Comparison of ENCODE assay signal across 8 cellular contexts in the genomic region with DNA sequence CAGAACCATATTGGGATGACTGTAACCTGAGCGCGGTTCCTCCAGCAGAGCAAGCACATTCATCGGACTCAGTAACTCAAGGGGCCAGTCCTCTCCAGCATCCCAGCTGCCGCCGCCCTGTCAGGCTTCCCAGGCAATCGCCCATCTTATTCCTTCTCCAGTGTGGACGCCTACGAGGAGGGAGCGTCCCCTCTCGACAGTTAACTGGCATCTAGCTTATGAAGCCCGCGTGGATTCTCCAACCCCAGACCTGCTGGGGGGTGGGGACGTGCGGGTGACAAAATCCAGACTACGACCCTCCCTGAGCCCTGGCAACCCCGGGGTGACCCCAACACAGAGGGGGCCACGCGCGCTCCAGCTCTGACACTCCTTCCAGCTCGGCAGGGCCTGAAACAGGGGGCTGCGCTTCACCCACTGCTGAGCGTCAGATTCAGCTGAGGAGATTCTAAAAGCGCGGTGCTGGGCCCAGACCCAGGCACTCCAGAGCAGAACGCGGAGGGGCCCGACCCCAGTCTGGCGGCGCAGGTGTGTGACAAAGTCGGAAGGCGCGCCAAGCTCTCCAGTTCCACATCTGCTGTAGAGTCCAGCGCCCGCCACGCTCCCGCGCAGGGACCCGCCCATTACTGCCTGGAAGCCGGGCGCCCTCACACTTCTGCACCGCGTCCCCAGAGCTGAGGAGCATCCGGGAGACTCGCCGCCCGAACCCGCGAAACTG. TPM values are rescaled to one million over a fixed set of nuclear protein-coding genes. Genes with fewer than 3 reads are reported as not detected.
A peak's percentile ranks its signal among the peaks of the same experiment; 100 is the strongest.
DNase-seq lines count a peak whose midpoint lies in the region; ATAC-seq and TF ChIP-seq lines count a peak whose summit lies in the region.

No MANE protein-coding gene starts in this region.

- intact Hi-C loops in esophagus squamous epithelium (cut with DNase I) (no loop called here), tibial artery (cut with DNase I; ENCODE audit: low total_unique reads) (loop anchor here (10.0 kb wide), 1 partner anchor 293 kb away; no protein-coding TSS in a partner anchor)

- TF ChIP-seq POLR2A in esophagus squamous epithelium (IDR thresholded peaks at IDR 0.05) = peak in 1 of 4 donors; percentile 43

- H3K36me3 ChIP-seq in WERI-Rb-1 (no peaks in the 10 kb centered on the region), esophagus squamous epithelium (no peaks in the 10 kb centered on the region), mucosa of stomach (ENCODE audit: control insufficient read depth, insufficient read depth, low read length) (no peaks in the 10 kb centered on the region), tibial artery (no peaks in the 10 kb centered on the region)

- H3K27me3 ChIP-seq in WERI-Rb-1 (ENCODE audit: insufficient read depth, low read depth, severe bottlenecking) = no peaks in the 10 kb centered on the region
- no peaks in the 10 kb centered on the region for H3K27me3 ChIP-seq in esophagus squamous epithelium
- H3K27me3 ChIP-seq in mucosa of stomach (ENCODE audit: control insufficient read depth, insufficient read depth, low read length) = no peaks in the 10 kb centered on the region
- H3K27me3 ChIP-seq in tibial artery = no peaks in the 10 kb centered on the region

- in situ Hi-C loops in Caki2 (cut with HindIII; ENCODE audit: low pct_unique_long_range_greater_than_20kb, low sequenced_read_pairs) = no loop called here

- H3K9me3 ChIP-seq in WERI-Rb-1 (ENCODE audit: severe bottlenecking) (peaks cover 3% of the 10 kb centered on the region), esophagus squamous epithelium (peaks cover 0 to 14% (median 0%) of the 10 kb centered on the region in 3 donors), mucosa of stomach (ENCODE audit: control insufficient read depth, low read length) (no peaks in the 10 kb centered on the region), tibial artery (peaks cover 0 to 11% (median 0%) of the 10 kb centered on the region in 3 donors)

- H3K4me1 ChIP-seq in esophagus squamous epithelium = peaks cover 4 to 21% (median 4%) of the 10 kb centered on the region in 3 donors
- no peaks in the 10 kb centered on the region for H3K4me1 ChIP-seq in mucosa of stomach (ENCODE audit: control insufficient read depth, insufficient read depth, low read length)
- peaks cover 0 to 15% (median 0%) of the 10 kb centered on the region in 4 donors for H3K4me1 ChIP-seq in tibial artery

- 0 to 4% methylated on average over 5 to 11 of the region's 48 CpGs for WGBS in esophagus squamous epithelium, 2 donors

- H3K4me3 ChIP-seq in WERI-Rb-1 (ENCODE audit: low read depth, low read length) (peak overlapping the region; percentile 81), esophagus squamous epithelium (peak overlapping the region; percentile 53 to 84 (median 71)), mucosa of stomach (ENCODE audit: low read length) (peak overlapping the region; percentile 69), tibial artery (peak overlapping the region; percentile 82 to 89)

- H3K27ac ChIP-seq in WERI-Rb-1 (peak overlapping the region; percentile 95), esophagus squamous epithelium (peak overlapping the region; percentile 84 to 94 (median 88)), tibial artery (peak overlapping the region; percentile 82 to 89)

- ATAC-seq in GM19023 (IDR thresholded peaks at IDR 0.05; ENCODE audit: unreplicated experiment) = peak; percentile 59
- peak; percentile 53 for ATAC-seq in HG03135 (IDR thresholded peaks at IDR 0.05; ENCODE audit: unreplicated experiment)

- H3K9ac ChIP-seq in mucosa of stomach (ENCODE audit: low read length) = peak overlapping the region; percentile 79

- DNase-seq in Caki2 (ENCODE audit: low read depth) (peak; percentile 64), NCI-H2107 treated with DMSO at 0.1 percent for 48 hours (lab: John Stamatoyannopoulos, UW; ENCODE audit: unreplicated experiment) (peak; percentile 97), WERI-Rb-1 (peak; percentile 75), esophagus squamous epithelium (lab: John Stamatoyannopoulos, UW) (no peak), tibial artery (peak in 1 of 2 donors; percentile 70)

- TF ChIP-seq CTCF in WERI-Rb-1 (IDR thresholded peaks at IDR 0.05; ENCODE audit: low read depth, low read length) (no peak; the same call in 1 of the 2 replicates), esophagus squamous epithelium (IDR thresholded peaks at IDR 0.05) (no peak), tibial artery (IDR thresholded peaks at IDR 0.05) (no peak)

RNA-seq across cellular contexts. Expression of a gene that starts 43.9 kb away (rescaled TPM):
- total RNA-seq in Caki2 (2014; rRNA removed; shearing (Covaris generic); ENCODE audit: low replicate concordance) = 0.27 TPM in 1 of 2 replicates, not detected in the other
- 1 to 10 TPM in 1 of 4 donors, under 1 TPM in 2, not detected in 1; 0.29 to 2.7 (median 0.31) TPM for total RNA-seq in esophagus squamous epithelium

RNA-seq across cellular contexts. Expression of a gene that starts 50.1 kb away (rescaled TPM):
- 26.7 and 28.6 TPM in 2 replicates for total RNA-seq in Caki2 (2014; rRNA removed; shearing (Covaris generic); ENCODE audit: low replicate concordance)
- 10 to 100 TPM; 27.6 to 66.0 (median 53.8) TPM for total RNA-seq in esophagus squamous epithelium
